Comparison of ENCODE assay signal across 1 cellular context in the genomic region with DNA sequence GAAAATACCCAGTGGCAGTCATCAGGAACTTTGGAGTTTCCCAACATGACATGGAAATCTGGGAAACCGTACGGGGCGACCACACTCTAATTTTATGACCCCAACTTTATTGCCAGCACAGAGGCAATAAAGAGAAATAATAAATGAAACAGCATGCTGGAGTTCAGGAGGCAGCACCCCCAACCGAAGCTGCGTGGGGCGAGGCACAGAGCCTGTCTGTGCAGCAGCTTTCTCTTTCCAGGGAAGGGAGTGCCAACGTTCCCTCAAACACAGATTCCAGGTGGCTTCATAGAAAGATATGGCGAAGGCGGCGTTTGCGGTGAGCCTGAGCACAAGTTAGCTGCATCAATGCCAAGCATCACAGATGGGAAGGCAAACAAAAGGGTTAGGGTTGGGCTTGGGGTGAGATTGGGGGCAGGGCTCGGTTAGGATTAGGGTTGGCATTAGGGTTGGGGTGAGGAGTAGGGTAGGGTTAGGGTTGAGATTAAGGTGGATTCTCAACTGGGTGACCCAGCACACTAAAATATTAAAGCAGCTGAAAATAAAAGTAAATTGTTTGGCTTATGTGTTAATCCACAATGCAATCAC.
A peak's percentile ranks its signal among the peaks of the same experiment; 100 is the strongest.
TF ChIP-seq lines count a peak whose summit lies in the region.

No MANE protein-coding gene starts in this region.

TF ChIP-seq in H1, 55 proteins besides CTCF, POLR2A, EP300 and RAD21 (continued from another document):
- TF ChIP-seq ASH2L (IDR thresholded peaks at IDR 0.05; ENCODE audit: low read length) (peak; percentile 34), EGR1 (IDR thresholded peaks at IDR 0.05; ENCODE audit: borderline replicate concordance, low read depth, low read length) (no peak), ZNF274 (IDR thresholded peaks at IDR 0.05; ENCODE audit: borderline replicate concordance, extremely low read depth, low read length) (no peak), TAF7 (optimal IDR thresholded peaks at IDR 0.05; ENCODE audit: borderline replicate concordance, low read depth, low read length) (peak; percentile 31), RNF2 (IDR thresholded peaks at IDR 0.05; ENCODE audit: borderline replicate concordance, low read depth, low read length, missing control alignments, poor library complexity, severe bottlenecking) (no peak), SIX5 (IDR thresholded peaks at IDR 0.05; ENCODE audit: low read depth, low read length) (no peak), CREB1 (IDR thresholded peaks at IDR 0.05) (no peak), CBX8 (IDR thresholded peaks at IDR 0.05; ENCODE audit: borderline replicate concordance, low read depth, low read length) (no peak), RFX5 (IDR thresholded peaks at IDR 0.05; ENCODE audit: borderline replicate concordance, low read depth, low read length) (no peak), SRF (IDR thresholded peaks at IDR 0.05; ENCODE audit: low read depth, low read length) (no peak), EZH2 (IDR thresholded peaks at IDR 0.05; ENCODE audit: low read depth, low read length, severe bottlenecking) (no peak), RBBP5 (IDR thresholded peaks at IDR 0.05; ENCODE audit: borderline replicate concordance, low read depth, low read length) (no peak), TAF1 (IDR thresholded peaks at IDR 0.05; ENCODE audit: low read depth, low read length) (no peak), KDM4A (IDR thresholded peaks at IDR 0.05; ENCODE audit: low read depth, low read length, severe bottlenecking) (no peak), CHD1 (IDR thresholded peaks at IDR 0.05; ENCODE audit: low read depth, low read length) (no peak), SP4 (IDR thresholded peaks at IDR 0.05; ENCODE audit: low read length) (no peak)
- TF ChIP-seq, protein P1, sequence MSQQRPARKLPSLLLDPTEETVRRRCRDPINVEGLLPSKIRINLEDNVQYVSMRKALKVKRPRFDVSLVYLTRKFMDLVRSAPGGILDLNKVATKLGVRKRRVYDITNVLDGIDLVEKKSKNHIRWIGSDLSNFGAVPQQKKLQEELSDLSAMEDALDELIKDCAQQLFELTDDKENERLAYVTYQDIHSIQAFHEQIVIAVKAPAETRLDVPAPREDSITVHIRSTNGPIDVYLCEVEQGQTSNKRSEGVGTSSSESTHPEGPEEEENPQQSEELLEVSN (IDR thresholded peaks at IDR 0.05) = no peak; the same call in 1 of the 2 replicates
- TF ChIP-seq, protein P2, sequence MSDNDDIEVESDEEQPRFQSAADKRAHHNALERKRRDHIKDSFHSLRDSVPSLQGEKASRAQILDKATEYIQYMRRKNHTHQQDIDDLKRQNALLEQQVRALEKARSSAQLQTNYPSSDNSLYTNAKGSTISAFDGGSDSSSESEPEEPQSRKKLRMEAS (IDR thresholded peaks at IDR 0.05) = peak; percentile 53
- TF ChIP-seq, protein P3, sequence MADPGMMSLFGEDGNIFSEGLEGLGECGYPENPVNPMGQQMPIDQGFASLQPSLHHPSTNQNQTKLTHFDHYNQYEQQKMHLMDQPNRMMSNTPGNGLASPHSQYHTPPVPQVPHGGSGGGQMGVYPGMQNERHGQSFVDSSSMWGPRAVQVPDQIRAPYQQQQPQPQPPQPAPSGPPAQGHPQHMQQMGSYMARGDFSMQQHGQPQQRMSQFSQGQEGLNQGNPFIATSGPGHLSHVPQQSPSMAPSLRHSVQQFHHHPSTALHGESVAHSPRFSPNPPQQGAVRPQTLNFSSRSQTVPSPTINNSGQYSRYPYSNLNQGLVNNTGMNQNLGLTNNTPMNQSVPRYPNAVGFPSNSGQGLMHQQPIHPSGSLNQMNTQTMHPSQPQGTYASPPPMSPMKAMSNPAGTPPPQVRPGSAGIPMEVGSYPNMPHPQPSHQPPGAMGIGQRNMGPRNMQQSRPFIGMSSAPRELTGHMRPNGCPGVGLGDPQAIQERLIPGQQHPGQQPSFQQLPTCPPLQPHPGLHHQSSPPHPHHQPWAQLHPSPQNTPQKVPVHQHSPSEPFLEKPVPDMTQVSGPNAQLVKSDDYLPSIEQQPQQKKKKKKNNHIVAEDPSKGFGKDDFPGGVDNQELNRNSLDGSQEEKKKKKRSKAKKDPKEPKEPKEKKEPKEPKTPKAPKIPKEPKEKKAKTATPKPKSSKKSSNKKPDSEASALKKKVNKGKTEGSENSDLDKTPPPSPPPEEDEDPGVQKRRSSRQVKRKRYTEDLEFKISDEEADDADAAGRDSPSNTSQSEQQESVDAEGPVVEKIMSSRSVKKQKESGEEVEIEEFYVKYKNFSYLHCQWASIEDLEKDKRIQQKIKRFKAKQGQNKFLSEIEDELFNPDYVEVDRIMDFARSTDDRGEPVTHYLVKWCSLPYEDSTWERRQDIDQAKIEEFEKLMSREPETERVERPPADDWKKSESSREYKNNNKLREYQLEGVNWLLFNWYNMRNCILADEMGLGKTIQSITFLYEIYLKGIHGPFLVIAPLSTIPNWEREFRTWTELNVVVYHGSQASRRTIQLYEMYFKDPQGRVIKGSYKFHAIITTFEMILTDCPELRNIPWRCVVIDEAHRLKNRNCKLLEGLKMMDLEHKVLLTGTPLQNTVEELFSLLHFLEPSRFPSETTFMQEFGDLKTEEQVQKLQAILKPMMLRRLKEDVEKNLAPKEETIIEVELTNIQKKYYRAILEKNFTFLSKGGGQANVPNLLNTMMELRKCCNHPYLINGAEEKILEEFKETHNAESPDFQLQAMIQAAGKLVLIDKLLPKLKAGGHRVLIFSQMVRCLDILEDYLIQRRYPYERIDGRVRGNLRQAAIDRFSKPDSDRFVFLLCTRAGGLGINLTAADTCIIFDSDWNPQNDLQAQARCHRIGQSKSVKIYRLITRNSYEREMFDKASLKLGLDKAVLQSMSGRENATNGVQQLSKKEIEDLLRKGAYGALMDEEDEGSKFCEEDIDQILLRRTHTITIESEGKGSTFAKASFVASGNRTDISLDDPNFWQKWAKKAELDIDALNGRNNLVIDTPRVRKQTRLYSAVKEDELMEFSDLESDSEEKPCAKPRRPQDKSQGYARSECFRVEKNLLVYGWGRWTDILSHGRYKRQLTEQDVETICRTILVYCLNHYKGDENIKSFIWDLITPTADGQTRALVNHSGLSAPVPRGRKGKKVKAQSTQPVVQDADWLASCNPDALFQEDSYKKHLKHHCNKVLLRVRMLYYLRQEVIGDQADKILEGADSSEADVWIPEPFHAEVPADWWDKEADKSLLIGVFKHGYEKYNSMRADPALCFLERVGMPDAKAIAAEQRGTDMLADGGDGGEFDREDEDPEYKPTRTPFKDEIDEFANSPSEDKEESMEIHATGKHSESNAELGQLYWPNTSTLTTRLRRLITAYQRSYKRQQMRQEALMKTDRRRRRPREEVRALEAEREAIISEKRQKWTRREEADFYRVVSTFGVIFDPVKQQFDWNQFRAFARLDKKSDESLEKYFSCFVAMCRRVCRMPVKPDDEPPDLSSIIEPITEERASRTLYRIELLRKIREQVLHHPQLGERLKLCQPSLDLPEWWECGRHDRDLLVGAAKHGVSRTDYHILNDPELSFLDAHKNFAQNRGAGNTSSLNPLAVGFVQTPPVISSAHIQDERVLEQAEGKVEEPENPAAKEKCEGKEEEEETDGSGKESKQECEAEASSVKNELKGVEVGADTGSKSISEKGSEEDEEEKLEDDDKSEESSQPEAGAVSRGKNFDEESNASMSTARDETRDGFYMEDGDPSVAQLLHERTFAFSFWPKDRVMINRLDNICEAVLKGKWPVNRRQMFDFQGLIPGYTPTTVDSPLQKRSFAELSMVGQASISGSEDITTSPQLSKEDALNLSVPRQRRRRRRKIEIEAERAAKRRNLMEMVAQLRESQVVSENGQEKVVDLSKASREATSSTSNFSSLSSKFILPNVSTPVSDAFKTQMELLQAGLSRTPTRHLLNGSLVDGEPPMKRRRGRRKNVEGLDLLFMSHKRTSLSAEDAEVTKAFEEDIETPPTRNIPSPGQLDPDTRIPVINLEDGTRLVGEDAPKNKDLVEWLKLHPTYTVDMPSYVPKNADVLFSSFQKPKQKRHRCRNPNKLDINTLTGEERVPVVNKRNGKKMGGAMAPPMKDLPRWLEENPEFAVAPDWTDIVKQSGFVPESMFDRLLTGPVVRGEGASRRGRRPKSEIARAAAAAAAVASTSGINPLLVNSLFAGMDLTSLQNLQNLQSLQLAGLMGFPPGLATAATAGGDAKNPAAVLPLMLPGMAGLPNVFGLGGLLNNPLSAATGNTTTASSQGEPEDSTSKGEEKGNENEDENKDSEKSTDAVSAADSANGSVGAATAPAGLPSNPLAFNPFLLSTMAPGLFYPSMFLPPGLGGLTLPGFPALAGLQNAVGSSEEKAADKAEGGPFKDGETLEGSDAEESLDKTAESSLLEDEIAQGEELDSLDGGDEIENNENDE (IDR thresholded peaks at IDR 0.05; ENCODE audit: insufficient replicate concordance, low read length) = no peak
